Comparison of ENCODE assay signal across 8 cellular contexts in the genomic region with DNA sequence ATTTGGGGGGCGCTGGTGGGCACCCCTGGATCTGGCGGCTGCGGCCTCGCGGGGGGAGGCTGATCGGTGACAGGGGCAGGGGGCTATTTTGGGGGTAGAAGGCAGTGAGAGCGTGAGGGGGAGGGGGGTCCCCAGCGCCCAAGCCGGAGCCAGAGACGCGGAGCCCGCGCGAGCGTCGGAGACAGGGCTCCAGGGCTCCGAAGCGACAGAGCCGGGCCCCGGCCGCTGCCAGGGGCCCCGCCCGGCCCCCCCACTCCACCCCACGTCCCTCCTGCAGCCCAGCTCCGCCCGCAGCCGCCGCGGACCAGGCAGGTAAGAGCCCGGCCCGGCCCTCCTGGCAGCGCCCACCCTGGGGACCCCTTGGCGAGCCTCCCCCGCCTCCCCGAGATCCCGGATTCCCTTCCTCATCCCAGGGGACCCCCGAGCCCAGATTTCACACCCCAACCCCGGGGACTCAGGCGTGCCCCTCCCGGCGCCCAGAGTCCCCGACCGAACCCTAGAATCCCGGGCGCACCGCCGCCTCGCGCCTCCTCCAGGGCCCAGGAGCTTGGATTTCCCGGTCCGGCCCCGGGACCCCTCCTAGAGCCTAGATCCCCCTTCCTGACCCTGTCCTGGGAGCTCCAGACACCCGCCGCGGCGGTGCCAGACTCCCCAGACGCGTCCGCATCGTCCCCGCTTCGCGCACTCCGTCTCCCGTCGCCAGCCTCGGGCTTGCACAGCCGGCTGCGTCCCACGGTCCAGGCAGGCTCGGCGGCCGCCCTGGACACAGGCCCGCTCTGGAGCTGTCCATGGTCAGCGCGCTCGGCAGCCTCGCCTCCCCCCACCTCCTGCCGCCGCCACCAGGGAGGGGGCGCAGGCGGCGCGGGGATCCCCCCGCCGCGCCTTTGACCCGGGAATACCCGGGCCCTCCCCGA. TPM values are rescaled to one million over a fixed set of nuclear protein-coding genes. Genes with fewer than 3 reads are reported as not detected.
DNase-seq lines count a peak whose midpoint lies in the region; ATAC-seq and TF ChIP-seq lines count a peak whose summit lies in the region.

Gene PPFIA3 (plus strand): TSS at position 134 of the 914 bp plus-strand sequence. CDS start 8,330 bp downstream, outside the sequence.

- no peaks in the 10 kb centered on the region for H3K9me3 Mint-ChIP-seq in activated B cell treated with CpG ODN at 0.5 μM for 24 hours

- peak within 1 kb of the TSS; percentile 87 for H3K27ac Mint-ChIP-seq in activated B cell treated with CpG ODN at 0.5 μM for 24 hours

- H3K36me3 Mint-ChIP-seq in activated B cell treated with CpG ODN at 0.5 μM for 24 hours (ENCODE audit: low read depth), result no peaks in the 10 kb centered on the region

- H3K36me3 ChIP-seq in HEK293 (ENCODE audit: control insufficient read depth in 2 of 2, insufficient read depth in 1 of 2, low read length in 2 of 2), result peaks cover 0 to 9% of the 10 kb centered on the region in 2 experiments; a peak in 2 of 3 replicates
- no peaks in the 10 kb centered on the region for H3K36me3 ChIP-seq in upper lobe of left lung

- intact Hi-C loops in activated B cell treated with CpG ODN at 0.5 μM for 24 hours (cut with micrococcal nuclease), result loop anchor here (1.0 to 10.0 kb wide), 7 partner anchors 9 to 755 kb away; partner anchors contain the start of genes AKT1S1, ALDH16A1, DBP and GYS1

- peaks cover 7% of the 10 kb centered on the region for H3K27me3 Mint-ChIP-seq in activated B cell treated with CpG ODN at 0.5 μM for 24 hours

- H3K27ac ChIP-seq in HEK293 (ENCODE audit: extremely low read depth, low read depth, low read length) (peak within 1 kb of the TSS; percentile 82; the same call in 1 of the 2 replicates), upper lobe of left lung (peak within 1 kb of the TSS; percentile 93 to 94 (median 94))

- peaks cover 41% of the 10 kb centered on the region for H3K4me1 Mint-ChIP-seq in activated B cell treated with CpG ODN at 0.5 μM for 24 hours

- TF ChIP-seq CTCF in HEK293 (tag by site-specific recombination; IDR thresholded peaks at IDR 0.05), result no peak
- no peak for TF ChIP-seq CTCF in activated B cell treated with CpG ODN at 0.5 μM for 24 hours (IDR thresholded peaks at IDR 0.05)
- TF ChIP-seq CTCF in epithelial cell of esophagus (IDR thresholded peaks at IDR 0.05; ENCODE audit: insufficient read depth, low read depth, low read length, missing control alignments), result no peak
- no peak for TF ChIP-seq CTCF in upper lobe of left lung (IDR thresholded peaks at IDR 0.05)

- peak within 1 kb of the TSS; percentile 84 for H3K4me3 Mint-ChIP-seq in activated B cell treated with CpG ODN at 0.5 μM for 24 hours

- peaks cover 8% of the 10 kb centered on the region for H3K4me1 ChIP-seq in HEK293 (ENCODE audit: control insufficient read depth, insufficient read depth, low read length)
- peaks cover 27 to 38% (median 30%) of the 10 kb centered on the region in 4 donors for H3K4me1 ChIP-seq in upper lobe of left lung

- CTCF ChIA-PET in HEK293 (lab: Yijun Ruan, JAX) (interaction anchor here (0.7 to 2.4 kb wide), 3 partner anchors 22 to 181 kb away, joined by 6 to 14 read pairs (median 10); no protein-coding TSS in a partner anchor), activated B cell treated with CpG ODN at 0.5 μM for 24 hours (lab: Charles Lee) (interaction anchor here (0.6 to 1.5 kb wide), 2 partner anchors 22 to 79 kb away, joined by 3 read pairs; no protein-coding TSS in a partner anchor)

- no peak for TF ChIP-seq EP300 in upper lobe of left lung (IDR thresholded peaks at IDR 0.05)

- peak; percentile 73 for DNase-seq in AG08395 (ENCODE audit: low spot score)
- peak; percentile 32 for DNase-seq in activated B cell treated with CpG ODN at 0.5 μM for 24 hours
- DNase-seq in epithelial cell of esophagus (ENCODE audit: low read depth), result peak; percentile 60
- peak; percentile 42 for DNase-seq in midbrain (lab: John Stamatoyannopoulos, UW)
- peak; percentile 68 to 94 for DNase-seq in upper lobe of left lung
- no peak for DNase-seq in NCI-H1694 (lab: John Stamatoyannopoulos, UW)

- H3K9me3 ChIP-seq in HEK293 (ENCODE audit: control insufficient read depth, insufficient read depth, low read depth, low read length) (no peaks in the 10 kb centered on the region), upper lobe of left lung (no peaks in the 10 kb centered on the region)

- POLR2A ChIA-PET in HEK293 (lab: Yijun Ruan, JAX) (interaction anchor here (0.8 to 1.6 kb wide), 6 partner anchors 8 to 126 kb away, joined by 3 to 8 read pairs (median 4); partner anchors contain the start of gene RUVBL2), activated B cell treated with CpG ODN at 0.5 μM for 24 hours (lab: Charles Lee) (interaction anchor here (0.6 to 1.3 kb wide), 3 partner anchors 8 to 210 kb away, joined by 3 to 9 read pairs (median 4); no protein-coding TSS in a partner anchor)

- ATAC-seq in activated B cell treated with CpG ODN at 0.5 μM for 24 hours (ENCODE audit: low read depth), result no peak
- peak; percentile 60 to 73 for ATAC-seq in upper lobe of left lung (ENCODE audit: low FRiP score in 2 of 2)
- no peak for ATAC-seq in HG03159 (IDR thresholded peaks at IDR 0.05; ENCODE audit: unreplicated experiment)

- no peaks in the 10 kb centered on the region for H3K27me3 ChIP-seq in upper lobe of left lung

- H3K4me3 ChIP-seq in HEK293 (ENCODE audit: low read depth, low read length) (peak within 1 kb of the TSS; percentile 54), epithelial cell of esophagus (ENCODE audit: low read length) (peak within 1 kb of the TSS; percentile 75), upper lobe of left lung (peak within 1 kb of the TSS; percentile 58 to 75 (median 65))

- 2% methylated on average over 21 of the region's 90 CpGs; no CpG with 5 or more reads in 1 of the 2 donors for WGBS in upper lobe of left lung, 2 donors

- no peak for TF ChIP-seq POLR2A in upper lobe of left lung (IDR thresholded peaks at IDR 0.05)

TF ChIP-seq in HEK293, 187 proteins besides CTCF, POLR2A, EP300 and RAD21 (continues in another document):
- TF ChIP-seq ZNF777 (tag by site-specific recombination; IDR thresholded peaks at IDR 0.05; ENCODE audit: borderline replicate concordance) (peak; percentile 56; the same call in 1 of the 2 replicates), ZNF37A (tag by site-specific recombination; IDR thresholded peaks at IDR 0.05) (no peak), ZBTB20 (tag by site-specific recombination; IDR thresholded peaks at IDR 0.05) (peak; percentile 82), ZNF324 (tag by site-specific recombination; IDR thresholded peaks at IDR 0.05) (no peak), GLIS2 (tag by site-specific recombination; IDR thresholded peaks at IDR 0.05) (peak; percentile 61), ZNF366 (tag by site-specific recombination; conservative IDR thresholded peaks at IDR 0.05) (no peak), ZFP69B (tag by site-specific recombination; IDR thresholded peaks at IDR 0.05) (peak; percentile 2), ZBTB26 (tag by site-specific recombination; optimal IDR thresholded peaks at IDR 0.05) (peak; percentile 44), TCF7L2 (IDR thresholded peaks at IDR 0.05; ENCODE audit: borderline replicate concordance, low read depth, low read length) (no peak), GLIS1 (tag by site-specific recombination; IDR thresholded peaks at IDR 0.05) (peak; percentile 34; the same call in 1 of the 2 replicates)
- TF ChIP-seq, protein P1, sequence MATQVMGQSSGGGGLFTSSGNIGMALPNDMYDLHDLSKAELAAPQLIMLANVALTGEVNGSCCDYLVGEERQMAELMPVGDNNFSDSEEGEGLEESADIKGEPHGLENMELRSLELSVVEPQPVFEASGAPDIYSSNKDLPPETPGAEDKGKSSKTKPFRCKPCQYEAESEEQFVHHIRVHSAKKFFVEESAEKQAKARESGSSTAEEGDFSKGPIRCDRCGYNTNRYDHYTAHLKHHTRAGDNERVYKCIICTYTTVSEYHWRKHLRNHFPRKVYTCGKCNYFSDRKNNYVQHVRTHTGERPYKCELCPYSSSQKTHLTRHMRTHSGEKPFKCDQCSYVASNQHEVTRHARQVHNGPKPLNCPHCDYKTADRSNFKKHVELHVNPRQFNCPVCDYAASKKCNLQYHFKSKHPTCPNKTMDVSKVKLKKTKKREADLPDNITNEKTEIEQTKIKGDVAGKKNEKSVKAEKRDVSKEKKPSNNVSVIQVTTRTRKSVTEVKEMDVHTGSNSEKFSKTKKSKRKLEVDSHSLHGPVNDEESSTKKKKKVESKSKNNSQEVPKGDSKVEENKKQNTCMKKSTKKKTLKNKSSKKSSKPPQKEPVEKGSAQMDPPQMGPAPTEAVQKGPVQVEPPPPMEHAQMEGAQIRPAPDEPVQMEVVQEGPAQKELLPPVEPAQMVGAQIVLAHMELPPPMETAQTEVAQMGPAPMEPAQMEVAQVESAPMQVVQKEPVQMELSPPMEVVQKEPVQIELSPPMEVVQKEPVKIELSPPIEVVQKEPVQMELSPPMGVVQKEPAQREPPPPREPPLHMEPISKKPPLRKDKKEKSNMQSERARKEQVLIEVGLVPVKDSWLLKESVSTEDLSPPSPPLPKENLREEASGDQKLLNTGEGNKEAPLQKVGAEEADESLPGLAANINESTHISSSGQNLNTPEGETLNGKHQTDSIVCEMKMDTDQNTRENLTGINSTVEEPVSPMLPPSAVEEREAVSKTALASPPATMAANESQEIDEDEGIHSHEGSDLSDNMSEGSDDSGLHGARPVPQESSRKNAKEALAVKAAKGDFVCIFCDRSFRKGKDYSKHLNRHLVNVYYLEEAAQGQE (tag by site-specific recombination; IDR thresholded peaks at IDR 0.05), result peak; percentile 95

RNA-seq across cellular contexts. Expression of gene PPFIA3, which starts in this region (rescaled TPM):
- total RNA-seq in activated B cell treated with CpG ODN at 0.5 μM for 24 hours (1.2 and 3.6 TPM in 2 replicates), upper lobe of left lung (10 to 100 TPM in 1 of 6 donors, 1 to 10 TPM in 5; 2.4 to 11.5 (median 5.9) TPM)

Comparison
In these comparisons a context has a peak if more than half of its experiments do, and no peak if none do; other contexts are left out.
1. ATAC-seq: peak in upper lobe of left lung (2 of 2); none in activated B cell treated with CpG ODN at 0.5 μM for 24 hours (single experiment) and HG03159 (single experiment).
2. Peak in every context shown above with its lines, with median percentiles within 50 percentile points of each other: H3K4me3 ChIP-seq.